Comparison of ENCODE assay signal across 14 cellular contexts in genomic region chr9:34629492-34629809, GRCh38. TPM values are rescaled to one million over a fixed set of nuclear protein-coding genes. Genes with fewer than 3 reads are reported as not detected.
A peak's percentile ranks its signal among the peaks of the same experiment; 100 is the strongest.
DNase-seq lines count a peak whose midpoint lies in the region; ATAC-seq and TF ChIP-seq lines count a peak whose summit lies in the region.
"Had no signal": no experiment of that assay in that cellular context is flagged by ENCODE, and none has a peak within 500 bp of the region (broad histone marks: within the 10 kb centered on the region; RNA-seq: fewer than 3 reads in every experiment).

No MANE protein-coding gene starts in this region.

- TF ChIP-seq CTCF in coronary artery (IDR thresholded peaks at IDR 0.05) (no peak), colonic mucosa (IDR thresholded peaks at IDR 0.05) (no peak)

- peak overlapping the region; percentile 71 to 93 (median 86) for H3K4me3 Mint-ChIP-seq in CD4-positive, alpha-beta memory T cell
- peak overlapping the region; percentile 71 to 94 (median 80) for H3K4me3 Mint-ChIP-seq in IgD-negative memory B cell
- peak overlapping the region; percentile 81 for H3K4me3 Mint-ChIP-seq in natural killer cell treated with Interleukin-12 subunit alpha and Interleukin-12 subunit beta and Interleukin-15 and Interleukin-18, amount 100 ng/mL, for 72 hours

- H3K36me3 Mint-ChIP-seq in CD4-positive, alpha-beta memory T cell, result peaks cover 0 to 2% of the 10 kb centered on the region in 2 donors
- H3K36me3 Mint-ChIP-seq in IgD-negative memory B cell, result peaks cover 3% of the 10 kb centered on the region
- H3K36me3 Mint-ChIP-seq in natural killer cell treated with Interleukin-12 subunit alpha and Interleukin-12 subunit beta and Interleukin-15 and Interleukin-18, amount 100 ng/mL, for 72 hours, result peaks cover 7% of the 10 kb centered on the region

- in situ Hi-C loops in G401 (cut with HindIII; ENCODE audit: low sequenced_read_pairs), result no loop called here

- peak overlapping the region in 1 of 2 donors; percentile 37 for H3K4me3 ChIP-seq in CD4-positive, alpha-beta memory T cell (ENCODE audit: low read length in 2 of 2)
- peak overlapping the region; percentile 75 for H3K4me3 ChIP-seq in coronary artery
- no peak overlapping the region for H3K4me3 ChIP-seq in colonic mucosa

- peak overlapping the region in 1 of 7 donors; percentile 22 for H3K27ac Mint-ChIP-seq in CD4-positive, alpha-beta memory T cell
- no peak overlapping the region for H3K27ac Mint-ChIP-seq in IgD-negative memory B cell
- H3K27ac Mint-ChIP-seq in natural killer cell treated with Interleukin-12 subunit alpha and Interleukin-12 subunit beta and Interleukin-15 and Interleukin-18, amount 100 ng/mL, for 72 hours, result no peak overlapping the region

- peak in 1 of 2 donors; percentile 10 for ATAC-seq in natural killer cell treated with Interleukin-12 subunit alpha and Interleukin-12 subunit beta and Interleukin-15 and Interleukin-18, amount 100 ng/mL, for 72 hours
- ATAC-seq in HG03520 (IDR thresholded peaks at IDR 0.05; ENCODE audit: unreplicated experiment) (no peak), GM18907 (IDR thresholded peaks at IDR 0.05; ENCODE audit: unreplicated experiment) (no peak)

- peaks cover 27 to 29% of the 10 kb centered on the region in 2 donors for H3K27me3 Mint-ChIP-seq in CD4-positive, alpha-beta memory T cell
- H3K27me3 Mint-ChIP-seq in IgD-negative memory B cell, result peaks cover 47% of the 10 kb centered on the region
- H3K27me3 Mint-ChIP-seq in natural killer cell treated with Interleukin-12 subunit alpha and Interleukin-12 subunit beta and Interleukin-15 and Interleukin-18, amount 100 ng/mL, for 72 hours, result peaks cover 38 to 46% of the 10 kb centered on the region in 2 donors

- peaks cover 22% of the 10 kb centered on the region for H3K4me1 ChIP-seq in CD4-positive, alpha-beta memory T cell (ENCODE audit: insufficient read depth, low read length)
- H3K4me1 ChIP-seq in colonic mucosa, result no peaks in the 10 kb centered on the region

- no peaks in the 10 kb centered on the region for H3K9me3 ChIP-seq in CD4-positive, alpha-beta memory T cell (ENCODE audit: control insufficient read depth in 1 of 2, low read length in 2 of 2)
- no peaks in the 10 kb centered on the region for H3K9me3 ChIP-seq in colonic mucosa

- peak overlapping the region in 1 of 2 donors; percentile 14 for H3K9ac ChIP-seq in colonic mucosa (ENCODE audit: low read depth in 2 of 2, low read length in 2 of 2)

- peaks cover 0 to 3% (median 0%) of the 10 kb centered on the region in 8 donors for H3K9me3 Mint-ChIP-seq in CD4-positive, alpha-beta memory T cell
- H3K9me3 Mint-ChIP-seq in IgD-negative memory B cell, result no peaks in the 10 kb centered on the region
- H3K9me3 Mint-ChIP-seq in natural killer cell treated with Interleukin-12 subunit alpha and Interleukin-12 subunit beta and Interleukin-15 and Interleukin-18, amount 100 ng/mL, for 72 hours, result no peaks in the 10 kb centered on the region

- H3K4me1 Mint-ChIP-seq in CD4-positive, alpha-beta memory T cell, result peaks cover 14 to 50% (median 20%) of the 10 kb centered on the region in 4 donors
- H3K4me1 Mint-ChIP-seq in IgD-negative memory B cell, result peaks cover 9 to 14% (median 10%) of the 10 kb centered on the region in 3 donors
- H3K4me1 Mint-ChIP-seq in natural killer cell treated with Interleukin-12 subunit alpha and Interleukin-12 subunit beta and Interleukin-15 and Interleukin-18, amount 100 ng/mL, for 72 hours (ENCODE audit: low read depth in 2 of 2), result peaks cover 18 to 21% of the 10 kb centered on the region in 2 donors

- intact Hi-C loops in CD4-positive, alpha-beta memory T cell (cut with micrococcal nuclease), result no loop called here
- intact Hi-C loops in colonic mucosa (cut with DNase I), result no loop called here

- H3K36me3 ChIP-seq in CD4-positive, alpha-beta memory T cell (ENCODE audit: insufficient read depth, low read length), result no peaks in the 10 kb centered on the region
- no peaks in the 10 kb centered on the region for H3K36me3 ChIP-seq in colonic mucosa

- DNase-seq in CD4-positive, alpha-beta memory T cell, result no peak
- no peak for DNase-seq in coronary artery (ENCODE audit: low spot score)
- no peak for DNase-seq in natural killer cell treated with Interleukin-12 subunit alpha and Interleukin-12 subunit beta and Interleukin-15 and Interleukin-18, amount 100 ng/mL, for 72 hours (ENCODE audit: low spot score)
- no peak for DNase-seq in colonic mucosa
- DNase-seq in G401 (ENCODE audit: low spot score), result no peak
- DNase-seq: DMS79, foreskin melanocyte, NCI-H187 treated with DMSO at 0.1 percent for 48 hours had no signal

- peaks cover 44% of the 10 kb centered on the region for H3K27me3 ChIP-seq in CD4-positive, alpha-beta memory T cell (ENCODE audit: insufficient read depth, low read length)
- peaks cover 55% of the 10 kb centered on the region for H3K27me3 ChIP-seq in colonic mucosa

- POLR2A ChIA-PET in CD4-positive, alpha-beta memory T cell (lab: Charles Lee; ENCODE audit: partially characterized antibody), result interaction anchor here (1.1 to 1.7 kb wide), 5 partner anchors 8 to 34 kb away, joined by 3 to 15 read pairs (median 8); partner anchors contain the start of genes DCTN3, RPP25L and SIGMAR1

- H3K27ac ChIP-seq in CD4-positive, alpha-beta memory T cell (ENCODE audit: low read depth, low read length), result no peak overlapping the region
- H3K27ac ChIP-seq in coronary artery, result no peak overlapping the region
- H3K27ac ChIP-seq in colonic mucosa, result no peak overlapping the region
- H3K27ac ChIP-seq: HL-60 had no signal

- CTCF ChIA-PET in CD4-positive, alpha-beta memory T cell (lab: Charles Lee; ENCODE audit: partially characterized antibody), result interaction anchor here (0.9 to 10.5 kb wide), 5 partner anchors 8 to 71 kb away, joined by 3 to 235 read pairs (median 4); partner anchors contain the start of genes DCTN3, GALT, RPP25L and SIGMAR1

RNA-seq across cellular contexts. Expression of gene ARID3C, which starts 0.6 kb away (rescaled TPM):
- total RNA-seq in CD4-positive, alpha-beta memory T cell, result not detected
- not detected for polyA plus RNA-seq in CD4-positive, alpha-beta memory T cell
- not detected for polyA plus RNA-seq in IgD-negative memory B cell
- under 1 TPM in 1 of 2 donors, not detected in 1; 0.31 TPM for total RNA-seq in natural killer cell treated with Interleukin-12 subunit alpha and Interleukin-12 subunit beta and Interleukin-15 and Interleukin-18, amount 100 ng/mL, for 72 hours
- total RNA-seq in colonic mucosa, result not detected
- 1.5 TPM in 1 of 2 replicates, not detected in the other for total RNA-seq in G401 (2014; rRNA removed; shearing (Covaris generic))
- total RNA-seq: RPMI7951, urinary bladder had no signal
- polyA plus RNA-seq: urinary bladder had no signal

RNA-seq across cellular contexts. Expression of gene SIGMAR1, which starts 8.1 kb away (rescaled TPM):
- total RNA-seq in CD4-positive, alpha-beta memory T cell, result 10 to 100 TPM; 56.1 to 59.5 TPM
- 100 to 1,000 TPM; 126 to 193 TPM for polyA plus RNA-seq in CD4-positive, alpha-beta memory T cell
- polyA plus RNA-seq in IgD-negative memory B cell, result 63.1 TPM
- 100 to 1,000 TPM in 1 of 2 donors, 10 to 100 TPM in 1; 45.6 to 109 TPM for total RNA-seq in natural killer cell treated with Interleukin-12 subunit alpha and Interleukin-12 subunit beta and Interleukin-15 and Interleukin-18, amount 100 ng/mL, for 72 hours
- 100 to 1,000 TPM in 1 of 2 donors, 10 to 100 TPM in 1; 49.6 to 114 TPM for total RNA-seq in colonic mucosa
- 193 and 208 TPM in 2 replicates for total RNA-seq in G401 (2014; rRNA removed; shearing (Covaris generic))

RNA-seq across cellular contexts. Expression of gene DCTN3, which starts 9.2 kb away (rescaled TPM):
- 10 to 100 TPM; 57.8 to 62.0 TPM for total RNA-seq in CD4-positive, alpha-beta memory T cell
- polyA plus RNA-seq in CD4-positive, alpha-beta memory T cell, result 100 to 1,000 TPM; 112 to 144 TPM
- 113 TPM for polyA plus RNA-seq in IgD-negative memory B cell
- 100 to 1,000 TPM in 1 of 2 donors, 10 to 100 TPM in 1; 79.8 to 141 TPM for total RNA-seq in natural killer cell treated with Interleukin-12 subunit alpha and Interleukin-12 subunit beta and Interleukin-15 and Interleukin-18, amount 100 ng/mL, for 72 hours
- total RNA-seq in colonic mucosa, result 10 to 100 TPM; 65.2 to 76.3 TPM
- 105 and 160 TPM in 2 replicates for total RNA-seq in G401 (2014; rRNA removed; shearing (Covaris generic))

RNA-seq across cellular contexts. Expression of gene GALT, which starts 17.0 kb away (rescaled TPM):
- total RNA-seq in CD4-positive, alpha-beta memory T cell, result 100 to 1,000 TPM; 251 to 261 TPM
- 10 to 100 TPM; 81.9 to 82.9 TPM for polyA plus RNA-seq in CD4-positive, alpha-beta memory T cell
- 37.2 TPM for polyA plus RNA-seq in IgD-negative memory B cell
- 10 to 100 TPM; 19.4 to 50.2 TPM for total RNA-seq in natural killer cell treated with Interleukin-12 subunit alpha and Interleukin-12 subunit beta and Interleukin-15 and Interleukin-18, amount 100 ng/mL, for 72 hours
- 10 to 100 TPM; 37.8 to 45.6 TPM for total RNA-seq in colonic mucosa
- total RNA-seq in G401 (2014; rRNA removed; shearing (Covaris generic)), result 41.6 and 51.2 TPM in 2 replicates

RNA-seq across cellular contexts. Expression of gene RPP25L, which starts 17.6 kb away (rescaled TPM):
- 10 to 100 TPM; 28.5 to 28.9 TPM for total RNA-seq in CD4-positive, alpha-beta memory T cell
- 10 to 100 TPM; 39.1 to 46.5 TPM for polyA plus RNA-seq in CD4-positive, alpha-beta memory T cell
- polyA plus RNA-seq in IgD-negative memory B cell, result 48.4 TPM
- total RNA-seq in natural killer cell treated with Interleukin-12 subunit alpha and Interleukin-12 subunit beta and Interleukin-15 and Interleukin-18, amount 100 ng/mL, for 72 hours, result 10 to 100 TPM; 22.7 to 23.1 TPM
- 10 to 100 TPM; 37.0 to 54.4 TPM for total RNA-seq in colonic mucosa
- total RNA-seq in G401 (2014; rRNA removed; shearing (Covaris generic)), result 57.9 and 59.4 TPM in 2 replicates
